In genomic region chr3:112632596-112632995, GRCh38 we compare ENCODE assay signal across 19 cellular contexts. TPM values are rescaled to one million over a fixed set of nuclear protein-coding genes. Genes with fewer than 3 reads are reported as not detected.
A peak's percentile ranks its signal among the peaks of the same experiment; 100 is the strongest.
DNase-seq lines count a peak whose midpoint lies in the region; ATAC-seq and TF ChIP-seq lines count a peak whose summit lies in the region.
"Had no signal": no experiment of that assay in that cellular context is flagged by ENCODE, and none has a peak within 500 bp of the region (broad histone marks: within the 10 kb centered on the region; RNA-seq: fewer than 3 reads in every experiment).

No MANE protein-coding gene starts in this region.

- no peak overlapping the region for H2AFZ ChIP-seq in OCI-LY3 (ENCODE audit: low read depth, low read length)

- H3K36me3 ChIP-seq in OCI-LY3 (replicated peaks; ENCODE audit: low read depth, low read length) (peaks cover 6% of the 10 kb centered on the region), skeletal muscle satellite cell (ENCODE audit: insufficient read depth, low read length) (peaks cover 55% of the 10 kb centered on the region)
- H3K36me3 ChIP-seq: adrenal gland, pancreas had no signal

- no peaks in the 10 kb centered on the region for H4K20me1 ChIP-seq in OCI-LY3 (ENCODE audit: insufficient read depth, low read length)

- no peak overlapping the region for H3K4me3 ChIP-seq in OCI-LY3 (ENCODE audit: low read length)
- H3K4me3 ChIP-seq in fibroblast of villous mesenchyme (ENCODE audit: low read depth, low read length): peak overlapping the region; percentile 13
- peak overlapping the region; percentile 41 for H3K4me3 ChIP-seq in skeletal muscle satellite cell (ENCODE audit: low read length)
- H3K4me3 ChIP-seq: adrenal gland, pancreas had no signal

- H3K9ac ChIP-seq in OCI-LY3 (ENCODE audit: low read length) (no peak overlapping the region), skeletal muscle satellite cell (ENCODE audit: low read depth, low read length) (peak overlapping the region; percentile 43)

- no peaks in the 10 kb centered on the region for H3K27me3 ChIP-seq in OCI-LY3 (ENCODE audit: low read depth, low read length)
- H3K27me3 ChIP-seq in skeletal muscle satellite cell (ENCODE audit: control insufficient read depth, insufficient read depth, low read length): no peaks in the 10 kb centered on the region
- H3K27me3 ChIP-seq: adrenal gland, pancreas had no signal

- no peaks in the 10 kb centered on the region for H3K79me2 ChIP-seq in OCI-LY3 (ENCODE audit: low read length)

- H3K4me2 ChIP-seq in OCI-LY3 (ENCODE audit: low read length) (0 out of 2 replicates have a peak overlapping the region, but pooled peaks have one; percentile 10), skeletal muscle satellite cell (ENCODE audit: low read length) (peak overlapping the region; percentile 95)

- TF ChIP-seq CTCF in OCI-LY3 (IDR thresholded peaks at IDR 0.05; ENCODE audit: low read depth, low read length): no peak
- no peak for TF ChIP-seq CTCF in fibroblast of villous mesenchyme (IDR thresholded peaks at IDR 0.05; ENCODE audit: insufficient read depth, low read depth, low read length)
- no peak for TF ChIP-seq CTCF in GM10266 (IDR thresholded peaks at IDR 0.05; ENCODE audit: control insufficient read depth, insufficient read depth, low read depth, missing control alignments)

- no peak overlapping the region for H3K27ac ChIP-seq in OCI-LY3 (ENCODE audit: low read length)
- H3K27ac ChIP-seq: adrenal gland, C4-2B, pancreas had no signal

- no peak for ATAC-seq in HG03097 (IDR thresholded peaks at IDR 0.05; ENCODE audit: low FRiP score, unreplicated experiment)
- ATAC-seq: activated CD8-positive, alpha-beta T cell treated with anti-CD3 and anti-CD28 coated beads, Interleukin-2, amount 10 ng/mL, durations not matched to agents 7 days and 5 days; Panc1; pancreas; stimulated activated naive CD8-positive, alpha-beta T cell treated with anti-CD3 and anti-CD28 coated beads, Interleukin-15, Interleukin-2, amounts not matched to agents 100 U/mL and 50 U/mL, for 24 hours had no signal

- peaks cover 82% of the 10 kb centered on the region for H3K4me1 ChIP-seq in OCI-LY3 (ENCODE audit: low read length)
- H3K4me1 ChIP-seq in skeletal muscle satellite cell (ENCODE audit: control insufficient read depth, insufficient read depth, low read length): peaks cover 75% of the 10 kb centered on the region
- H3K4me1 ChIP-seq: pancreas had no signal

- DNase-seq in Daoy (ENCODE audit: low read depth): peak; percentile 73
- no peak for DNase-seq in fibroblast of villous mesenchyme (ENCODE audit: low read depth)
- DNase-seq in putamen (ENCODE audit: low spot score): no peak
- no peak for DNase-seq in GM10266 (ENCODE audit: extremely low spot score)
- DNase-seq in activated T-cell treated with anti-CD3 and anti-CD28 coated beads for 4 hours: no peak
- DNase-seq: activated CD8-positive, alpha-beta T cell treated with anti-CD3 and anti-CD28 coated beads, Interleukin-2, amount 10 ng/mL, durations not matched to agents 7 days and 5 days; adrenal gland; DMS53; glutamatergic neuron; islet precursor cell; NCI-H1930; pancreas; stimulated activated naive CD8-positive, alpha-beta T cell treated with anti-CD3 and anti-CD28 coated beads, Interleukin-15, Interleukin-2, amounts not matched to agents 100 U/mL and 50 U/mL, for 24 hours; SW 1271 had no signal

- 0 out of 2 replicates have a peak, but pooled peaks cover 7% of the 10 kb centered on the region for H3K9me3 ChIP-seq in OCI-LY3 (ENCODE audit: insufficient read depth, low read length)
- no peaks in the 10 kb centered on the region for H3K9me3 ChIP-seq in skeletal muscle satellite cell (replicated peaks; ENCODE audit: low read length)
- H3K9me3 ChIP-seq: adrenal gland, pancreas had no signal

RNA-seq across cellular contexts. Expression of gene CCDC80, which starts 8.3 kb away (rescaled TPM):
- total RNA-seq in Daoy (2014; rRNA removed; shearing (Covaris generic)): 60.9 and 77.8 TPM in 2 replicates
- total RNA-seq in fibroblast of villous mesenchyme: 158 and 180 TPM in 2 replicates
- 232 and 249 TPM in 2 replicates for total RNA-seq in skeletal muscle satellite cell (2012; rRNA removed)
- total RNA-seq: activated CD8-positive, alpha-beta T cell treated with anti-CD3 and anti-CD28 coated beads, Interleukin-2, amount 10 ng/mL, durations not matched to agents 7 days and 5 days had no signal
